In the genomic region with DNA sequence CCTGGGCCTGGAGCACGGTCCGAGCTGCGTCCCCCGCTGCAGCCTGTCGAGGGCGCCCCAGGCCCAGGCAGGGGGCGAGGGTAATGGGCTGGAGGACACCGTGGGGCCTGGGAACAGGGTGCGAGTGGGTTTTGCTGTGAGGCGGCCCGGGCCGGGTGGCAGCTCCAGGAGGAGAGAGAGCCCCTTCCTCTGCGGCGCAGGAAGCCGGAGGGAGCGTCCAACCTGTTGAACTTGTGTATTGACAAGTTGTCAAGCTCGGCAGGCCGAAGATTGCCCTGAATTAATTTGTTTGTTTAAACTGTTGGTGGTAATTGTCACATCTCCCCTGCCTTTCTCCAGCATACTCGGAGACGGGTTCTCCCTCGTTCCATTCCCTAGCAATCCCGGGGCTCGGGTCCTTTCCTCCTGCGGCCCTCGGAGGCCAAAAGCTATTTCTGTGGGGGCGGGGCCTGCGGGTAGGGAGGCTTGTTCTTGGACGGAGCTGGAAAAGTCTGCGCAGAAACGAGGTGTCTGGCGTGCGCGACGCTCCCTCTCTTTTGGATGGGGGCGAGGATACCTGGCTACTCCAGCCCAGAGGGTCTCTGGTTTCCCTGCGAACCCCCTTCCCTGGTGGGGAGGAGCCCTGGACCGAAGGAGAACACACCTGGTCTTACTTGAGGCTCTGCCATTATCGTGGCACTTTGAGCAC, we compare ENCODE assay signal across 8 cellular contexts. TPM values are rescaled to one million over a fixed set of nuclear protein-coding genes. Genes with fewer than 3 reads are reported as not detected.
A peak's percentile ranks its signal among the peaks of the same experiment; 100 is the strongest.
DNase-seq lines count a peak whose midpoint lies in the region; ATAC-seq and TF ChIP-seq lines count a peak whose summit lies in the region.

No MANE protein-coding gene starts in this region.

- H3K4me3 ChIP-seq in endodermal cell (ENCODE audit: low read length), result peak overlapping the region; percentile 75

- peaks cover 99% of the 10 kb centered on the region for H3K27me3 Mint-ChIP-seq in endodermal cell (ENCODE audit: insufficient read depth)
- peaks cover 93% of the 10 kb centered on the region for H3K27me3 Mint-ChIP-seq in osteocyte (ENCODE audit: unreplicated experiment)

- no peak overlapping the region for H3K27ac Mint-ChIP-seq in endodermal cell
- H3K27ac Mint-ChIP-seq in osteocyte (ENCODE audit: unreplicated experiment), result no peak overlapping the region

- 1% methylated on average over 12 to 37 of the region's 38 CpGs for WGBS in endodermal cell (ENCODE audit: insufficient coverage in 1 of 2, insufficient read length in 1 of 2), 2 experiments

- H3K9me3 Mint-ChIP-seq in endodermal cell, result no peaks in the 10 kb centered on the region
- H3K9me3 Mint-ChIP-seq in osteocyte (ENCODE audit: unreplicated experiment), result no peaks in the 10 kb centered on the region

- DNase-seq in NCI-H146 treated with DMSO at 0.1 percent for 48 hours (lab: John Stamatoyannopoulos, UW; ENCODE audit: unreplicated experiment), result peak; percentile 20
- DNase-seq in endodermal cell, result peak; percentile 85
- peak; percentile 67 for DNase-seq in osteocyte (ENCODE audit: extremely low spot score, unreplicated experiment)
- no peak for DNase-seq in Kasumi-1 (lab: John Stamatoyannopoulos, UW)
- DNase-seq in activated gamma-delta T cell (lab: John Stamatoyannopoulos, UW), result no peak

- H3K9me3 ChIP-seq in ES-I3 (ENCODE audit: control insufficient read depth, insufficient read depth, low read length), result no peaks in the 10 kb centered on the region
- H3K9me3 ChIP-seq in endodermal cell (ENCODE audit: control insufficient read depth, low read length), result no peaks in the 10 kb centered on the region

- H3K4me1 Mint-ChIP-seq in endodermal cell (peaks cover 12% of the 10 kb centered on the region), osteocyte (ENCODE audit: unreplicated experiment) (peaks cover 28% of the 10 kb centered on the region)

- H3K9ac ChIP-seq in ES-I3 (ENCODE audit: low read depth, low read length), result peak overlapping the region; percentile 42; the same call in 1 of the 2 replicates
- no peak overlapping the region for H3K9ac ChIP-seq in endodermal cell (ENCODE audit: extremely low read depth, low read length, poor library complexity, severe bottlenecking)

- no peak overlapping the region for H3K27ac ChIP-seq in endodermal cell (ENCODE audit: low read depth, low read length)

- H3K36me3 ChIP-seq in ES-I3 (ENCODE audit: insufficient read depth, low read length) (no peaks in the 10 kb centered on the region), endodermal cell (ENCODE audit: control insufficient read depth, insufficient read depth, low read length) (no peaks in the 10 kb centered on the region)

- H3K4me1 ChIP-seq in ES-I3 (ENCODE audit: insufficient read depth, low read length), result peaks cover 15% of the 10 kb centered on the region
- peaks cover 3% of the 10 kb centered on the region for H3K4me1 ChIP-seq in endodermal cell (ENCODE audit: control insufficient read depth, insufficient read depth, low read length)

- no peaks in the 10 kb centered on the region for H3K36me3 Mint-ChIP-seq in endodermal cell (ENCODE audit: low read depth)
- H3K36me3 Mint-ChIP-seq in osteocyte (ENCODE audit: unreplicated experiment), result peaks cover 3% of the 10 kb centered on the region

- ATAC-seq in GM21515 (IDR thresholded peaks at IDR 0.05; ENCODE audit: unreplicated experiment) (no peak), HG02840 (IDR thresholded peaks at IDR 0.05; ENCODE audit: low FRiP score, unreplicated experiment) (no peak)

- peak; percentile 73 for TF ChIP-seq CTCF in endodermal cell (conservative IDR thresholded peaks at IDR 0.05)
- TF ChIP-seq CTCF in osteocyte (IDR thresholded peaks at IDR 0.05), result peak; percentile 20

- H3K27me3 ChIP-seq in endodermal cell (ENCODE audit: control insufficient read depth, insufficient read depth, low read length, poor library complexity, severe bottlenecking), result peaks cover 100% of the 10 kb centered on the region

- H3K4me3 Mint-ChIP-seq in endodermal cell (peak overlapping the region; percentile 44), osteocyte (ENCODE audit: unreplicated experiment) (peak overlapping the region; percentile 58)

RNA-seq across cellular contexts. Expression of a gene that starts 9.9 kb away (rescaled TPM):
- not detected for total RNA-seq in endodermal cell
- 0.11 TPM for polyA plus RNA-seq in endodermal cell (2013, experiment 1 of 2)
- polyA plus RNA-seq in endodermal cell (2013, experiment 2 of 2), result 0.17 TPM
- total RNA-seq in osteocyte, result not detected in 2 replicates

Comparison
In these comparisons a context has a peak if more than half of its experiments do, and no peak if none do; other contexts are left out.
1. DNase-seq: peak in NCI-H146 treated with DMSO at 0.1 percent for 48 hours (single experiment), endodermal cell (single experiment) and osteocyte (single experiment); none in Kasumi-1 (0 of 2) and activated gamma-delta T cell (single experiment).